In genomic region chr7:4825081-4825480, GRCh38 we compare ENCODE assay signal across 29 cellular contexts. TPM values are rescaled to one million over a fixed set of nuclear protein-coding genes. Genes with fewer than 3 reads are reported as not detected.
"Had no signal": no experiment of that assay in that cellular context is flagged by ENCODE, and none has a peak within 500 bp of the region (broad histone marks: within the 10 kb centered on the region; RNA-seq: fewer than 3 reads in every experiment).

No MANE protein-coding gene starts in this region.

- H3K27me3 Mint-ChIP-seq: activated CD4-positive, alpha-beta T cell treated with anti-CD3 and anti-CD28 coated beads, Interleukin-2, amount 10 ng/mL, durations not matched to agents 24 days and 14 days; activated CD8-positive, alpha-beta memory T cell treated with anti-CD3 and anti-CD28 coated beads, Interleukin-2, amount 10 ng/mL, durations not matched to agents 7 days and 5 days; brain had no signal

- ATAC-seq: activated CD8-positive, alpha-beta memory T cell treated with anti-CD3 and anti-CD28 coated beads, Interleukin-2, amount 10 ng/mL, durations not matched to agents 7 days and 5 days; activated naive CD4-positive, alpha-beta T cell treated with anti-CD3 and anti-CD28 coated beads, Interleukin-2, amount 50 U/mL, for 72 hours; activated naive CD8-positive, alpha-beta T cell treated with anti-CD3 and anti-CD28 coated beads, Interleukin-2, amount 50 U/mL, for 24 hours had no signal

- H3K36me3 Mint-ChIP-seq: activated CD8-positive, alpha-beta memory T cell treated with anti-CD3 and anti-CD28 coated beads, Interleukin-2, amount 10 ng/mL, durations not matched to agents 7 days and 5 days; activated naive CD4-positive, alpha-beta T cell treated with anti-CD3 and anti-CD28 coated beads, Interleukin-2, amount 50 U/mL, for 72 hours had no signal

- H3K4me3 ChIP-seq: SK-N-MC had no signal

- H3K4me3 Mint-ChIP-seq: activated B cell treated with CpG ODN at 0.5 μM for 24 hours; activated CD4-positive, alpha-beta T cell treated with anti-CD3 and anti-CD28 coated beads, Interleukin-2, amount 10 ng/mL, durations not matched to agents 24 days and 14 days; activated CD8-positive, alpha-beta memory T cell treated with anti-CD3 and anti-CD28 coated beads, Interleukin-2, amount 10 ng/mL, durations not matched to agents 7 days and 5 days; activated naive CD8-positive, alpha-beta T cell treated with anti-CD3 and anti-CD28 coated beads, Interleukin-2, amount 50 U/mL, for 24 hours; activated T-cell treated with anti-CD3 and anti-CD28 coated beads, Interleukin-2, amount 50 U/mL, for 24 hours; brain; T-helper 1 cell treated with Interleukin-12 subunit alpha and Interleukin-12 subunit beta and Interleukin-4 antibody, amounts not matched to agents 30 μg/mL and 1 μg/mL, for 36 hours had no signal

- DNase-seq: activated B cell treated with CpG ODN at 0.5 μM for 24 hours; activated CD4-positive, alpha-beta T cell treated with anti-CD3 and anti-CD28 coated beads for 1 hour; activated CD4-positive, alpha-beta T cell treated with anti-CD3 and anti-CD28 coated beads, Interleukin-2, amount 10 ng/mL, durations not matched to agents 24 days and 14 days; activated CD4-positive, alpha-beta T cell treated with anti-CD3 and anti-CD28 coated beads, Interleukin-2, amount 50 U/mL, for 48 hours; activated CD8-positive, alpha-beta memory T cell treated with anti-CD3 and anti-CD28 coated beads, Interleukin-2, amount 10 ng/mL, durations not matched to agents 7 days and 5 days; activated naive CD4-positive, alpha-beta T cell treated with Interleukin-2 at 50 U/mL for 16 hours; activated naive CD8-positive, alpha-beta T cell treated with anti-CD3 and anti-CD28 coated beads, Interleukin-2, amount 50 U/mL, for 24 hours; activated T-cell treated with anti-CD3 and anti-CD28 coated beads, Interleukin-2, amount 50 U/mL, for 24 hours; amniotic stem cell; Kasumi-1; KBM-7; NCI-H1048; NCI-H2029; NCI-H2107; NCI-H2171 treated with DMSO at 0.1 percent for 48 hours; NCI-H226; NCI-H510A; NCI-H526 treated with DMSO at 0.1 percent for 48 hours; NCI-H82; T1000 had no signal

- H3K27ac ChIP-seq: SK-N-MC had no signal

- H3K4me1 Mint-ChIP-seq: activated CD8-positive, alpha-beta memory T cell treated with anti-CD3 and anti-CD28 coated beads, Interleukin-2, amount 10 ng/mL, durations not matched to agents 7 days and 5 days; activated naive CD8-positive, alpha-beta T cell treated with anti-CD3 and anti-CD28 coated beads, Interleukin-2, amount 50 U/mL, for 24 hours had no signal

- FAIRE-seq: astrocyte, TTC549 had no signal

- H3K9me3 Mint-ChIP-seq: activated B cell treated with CpG ODN at 0.5 μM for 24 hours; activated CD4-positive, alpha-beta T cell treated with anti-CD3 and anti-CD28 coated beads, Interleukin-2, amount 10 ng/mL, durations not matched to agents 24 days and 14 days; activated naive CD4-positive, alpha-beta T cell treated with anti-CD3 and anti-CD28 coated beads, Interleukin-2, amount 50 U/mL, for 72 hours; activated naive CD8-positive, alpha-beta T cell treated with anti-CD3 and anti-CD28 coated beads, Interleukin-2, amount 50 U/mL, for 24 hours; activated T-cell treated with anti-CD3 and anti-CD28 coated beads, Interleukin-2, amount 50 U/mL, for 24 hours; brain; T-helper 1 cell treated with Interleukin-12 subunit alpha and Interleukin-12 subunit beta and Interleukin-4 antibody, amounts not matched to agents 30 μg/mL and 1 μg/mL, for 36 hours had no signal

- H3K27ac Mint-ChIP-seq: activated B cell treated with CpG ODN at 0.5 μM for 24 hours; activated CD4-positive, alpha-beta T cell treated with anti-CD3 and anti-CD28 coated beads, Interleukin-2, amount 10 ng/mL, durations not matched to agents 24 days and 14 days; activated CD8-positive, alpha-beta memory T cell treated with anti-CD3 and anti-CD28 coated beads, Interleukin-2, amount 10 ng/mL, durations not matched to agents 7 days and 5 days; activated naive CD8-positive, alpha-beta T cell treated with anti-CD3 and anti-CD28 coated beads, Interleukin-2, amount 50 U/mL, for 24 hours; activated T-cell treated with anti-CD3 and anti-CD28 coated beads, Interleukin-2, amount 50 U/mL, for 24 hours; T-helper 1 cell treated with Interleukin-12 subunit alpha and Interleukin-12 subunit beta and Interleukin-4 antibody, amounts not matched to agents 30 μg/mL and 1 μg/mL, for 36 hours had no signal

RNA-seq across cellular contexts. Expression of gene PAPOLB, which starts 36.7 kb away (rescaled TPM):
- total RNA-seq: activated CD4-positive, alpha-beta T cell treated with anti-CD3 and anti-CD28 coated beads, Interleukin-2, amount 10 ng/mL, durations not matched to agents 24 days and 14 days; activated naive CD4-positive, alpha-beta T cell treated with anti-CD3 and anti-CD28 coated beads, Interleukin-2, amount 50 U/mL, for 72 hours; astrocyte; OCI-LY7; RPMI7951 had no signal
- polyA plus RNA-seq: IMR-90 had no signal

RNA-seq across cellular contexts. Expression of gene RADIL, which starts 58.4 kb away (rescaled TPM):
- total RNA-seq: activated B cell treated with CpG ODN at 0.5 μM for 24 hours, RPMI7951 had no signal
